In genomic region chr3:115146418-115147328, GRCh38 we compare ENCODE assay signal across 7 cellular contexts. TPM values are rescaled to one million over a fixed set of nuclear protein-coding genes. Genes with fewer than 3 reads are reported as not detected.
DNase-seq lines count a peak whose midpoint lies in the region; ATAC-seq and TF ChIP-seq lines count a peak whose summit lies in the region.

ZBTB20 (minus strand) TSS chr3:115147288.

- H3K36me3 Mint-ChIP-seq in chondrocyte (ENCODE audit: low read depth), result no peaks in the 10 kb centered on the region

- no peak for TF ChIP-seq CTCF in chondrocyte (IDR thresholded peaks at IDR 0.05)

- no peaks in the 10 kb centered on the region for H3K27me3 ChIP-seq in layer of hippocampus (ENCODE audit: control insufficient read depth, insufficient read depth, low read length)

- peaks cover 12% of the 10 kb centered on the region for H3K4me1 Mint-ChIP-seq in chondrocyte (ENCODE audit: low read depth)

- H3K27me3 Mint-ChIP-seq in chondrocyte (ENCODE audit: low read depth), result no peaks in the 10 kb centered on the region

- ATAC-seq in GM18517 (IDR thresholded peaks at IDR 0.05; ENCODE audit: unreplicated experiment) (peak; percentile 10), HG02884 (IDR thresholded peaks at IDR 0.05; ENCODE audit: unreplicated experiment) (peak; percentile 22)

- H3K27ac ChIP-seq in layer of hippocampus (ENCODE audit: low read depth, low read length), result peak within 1 kb of the TSS; percentile 96

- DNase-seq in NCI-H2171 (lab: John Stamatoyannopoulos, UW) (peak; percentile 76), chondrocyte (ENCODE audit: low spot score) (peak; percentile 92)
- DNase-seq in activated CD4-positive, alpha-beta T cell treated with anti-CD3 and anti-CD28 coated beads for 24 hours (ENCODE audit: low read depth in 2 of 2), result peak; percentile 31 to 35
- DNase-seq in stimulated activated CD4-positive, alpha-beta T cell treated with anti-CD3 and anti-CD28 coated beads, Interleukin-2, amount 100 ng/mL, for 24 hours, result peak; percentile 68 to 71

- peak within 1 kb of the TSS; percentile 96 for H3K27ac Mint-ChIP-seq in chondrocyte (ENCODE audit: unreplicated experiment)

- H3K4me3 Mint-ChIP-seq in chondrocyte (ENCODE audit: unreplicated experiment), result peak within 1 kb of the TSS; percentile 94

- H3K9me3 Mint-ChIP-seq in chondrocyte (ENCODE audit: low read depth), result peaks cover 3% of the 10 kb centered on the region

RNA-seq across cellular contexts. Expression of gene ZBTB20, which starts in this region (rescaled TPM):
- 12.2 to 24.5 TPM (median 15.5 TPM) in 3 replicates for total RNA-seq in chondrocyte

Comparison
In these comparisons a context has a peak if more than half of its experiments do, and no peak if none do; other contexts are left out.
1. Peak in every context shown above with its lines: DNase-seq, ATAC-seq and H3K27ac ChIP-seq.
2. DNase-seq: peak in every context shown above with its lines; median percentile 92 in chondrocyte; 76 in NCI-H2171; 70 in stimulated activated CD4-positive, alpha-beta T cell treated with anti-CD3 and anti-CD28 coated beads, Interleukin-2, amount 100 ng/mL, for 24 hours; 33 in activated CD4-positive, alpha-beta T cell treated with anti-CD3 and anti-CD28 coated beads for 24 hours.